ENCODE assay signal across 1 cellular context in genomic region chr16:89009343-89010209, GRCh38.
TF ChIP-seq lines count a peak whose summit lies in the region.

No MANE protein-coding gene starts in this region.

TF ChIP-seq in K562, 482 proteins besides CTCF, POLR2A, EP300 and RAD21 (continued from another document):
- TF ChIP-seq ZBTB40 (IDR thresholded peaks at IDR 0.05) (peak; percentile 58; the same call in 1 of the 2 replicates), ZBTB40 (CRISPR knock-in tag; IDR thresholded peaks at IDR 0.05) (no peak), ZNF511 (CRISPR knock-in tag; IDR thresholded peaks at IDR 0.05) (peak; percentile 76), SAFB (IDR thresholded peaks at IDR 0.05; ENCODE audit: borderline replicate concordance, low read depth, low read length) (0 out of 2 replicates have a peak, but pooled peaks have one; percentile 15), ZNF512 (tag; IDR thresholded peaks at IDR 0.05) (0 out of 2 replicates have a peak, but pooled peaks have one; percentile 26), JUNB (CRISPR knock-in tag; conservative IDR thresholded peaks at IDR 0.05) (no peak), CEBPB (tag; IDR thresholded peaks at IDR 0.05) (no peak), MCM7 (IDR thresholded peaks at IDR 0.05) (no peak)
